Comparison of ENCODE assay signal across 8 cellular contexts in genomic region chr6:170529839-170530520, GRCh38. TPM values are rescaled to one million over a fixed set of nuclear protein-coding genes. Genes with fewer than 3 reads are reported as not detected.
DNase-seq lines count a peak whose midpoint lies in the region; ATAC-seq and TF ChIP-seq lines count a peak whose summit lies in the region.

No MANE protein-coding gene starts in this region.

- H3K4me3 Mint-ChIP-seq in Caco-2 (ENCODE audit: unreplicated experiment) (no peak overlapping the region), neural progenitor cell (peak overlapping the region; percentile 25)
- no peak overlapping the region for H3K4me3 Mint-ChIP-seq in activated T-cell treated with anti-CD3 and anti-CD28 coated beads, Interleukin-2, amount 50 U/mL, for 4 hours

- H3K79me2 ChIP-seq in PC-9 (ENCODE audit: low read depth) (no peaks in the 10 kb centered on the region), neural progenitor cell (ENCODE audit: low read depth) (no peaks in the 10 kb centered on the region)

- H3K4me1 ChIP-seq in Caco-2 (peaks cover 13% of the 10 kb centered on the region), PC-9 (replicated peaks; ENCODE audit: insufficient read depth) (no peaks in the 10 kb centered on the region), neural progenitor cell (no peaks in the 10 kb centered on the region), thyroid gland (no peaks in the 10 kb centered on the region)

- TF ChIP-seq POLR2A in thyroid gland (IDR thresholded peaks at IDR 0.05), result no peak

- peaks cover 3% of the 10 kb centered on the region; the same call in 1 of the 2 replicates for H3K36me3 ChIP-seq in Caco-2 (ENCODE audit: control insufficient read depth, insufficient read depth, low read length)
- peaks cover 2% of the 10 kb centered on the region; the same call in 1 of the 2 replicates for H3K36me3 ChIP-seq in PC-9 (ENCODE audit: low read depth)
- peaks cover 6% of the 10 kb centered on the region for H3K36me3 ChIP-seq in neural progenitor cell
- H3K36me3 ChIP-seq in thyroid gland, result peaks cover 12 to 16% of the 10 kb centered on the region in 2 donors

- H3K4me1 Mint-ChIP-seq in Caco-2 (ENCODE audit: low read depth, unreplicated experiment), result peaks cover 1% of the 10 kb centered on the region
- H3K4me1 Mint-ChIP-seq in activated T-cell treated with anti-CD3 and anti-CD28 coated beads, Interleukin-2, amount 50 U/mL, for 4 hours (ENCODE audit: low read depth), result no peaks in the 10 kb centered on the region
- H3K4me1 Mint-ChIP-seq in neural progenitor cell, result peaks cover 4% of the 10 kb centered on the region

- peaks cover 9% of the 10 kb centered on the region for H4K20me1 ChIP-seq in PC-9 (ENCODE audit: insufficient read depth)
- H4K20me1 ChIP-seq in neural progenitor cell (ENCODE audit: low read depth), result no peaks in the 10 kb centered on the region

- H2AFZ ChIP-seq in PC-9 (no peak overlapping the region), neural progenitor cell (replicated peaks) (no peak overlapping the region)

- H3K9me3 Mint-ChIP-seq in Caco-2 (ENCODE audit: unreplicated experiment) (no peaks in the 10 kb centered on the region), neural progenitor cell (no peaks in the 10 kb centered on the region)
- no peaks in the 10 kb centered on the region for H3K9me3 Mint-ChIP-seq in activated T-cell treated with anti-CD3 and anti-CD28 coated beads, Interleukin-2, amount 50 U/mL, for 4 hours

- no peaks in the 10 kb centered on the region for H3K27me3 Mint-ChIP-seq in Caco-2 (ENCODE audit: insufficient read depth, unreplicated experiment)
- H3K27me3 Mint-ChIP-seq in activated T-cell treated with anti-CD3 and anti-CD28 coated beads, Interleukin-2, amount 50 U/mL, for 4 hours (ENCODE audit: low read depth), result no peaks in the 10 kb centered on the region
- no peaks in the 10 kb centered on the region for H3K27me3 Mint-ChIP-seq in neural progenitor cell (ENCODE audit: insufficient read depth, low read depth)

- H3K9me3 ChIP-seq in Caco-2, result no peaks in the 10 kb centered on the region; the same call in 1 of the 2 replicates
- no peaks in the 10 kb centered on the region for H3K9me3 ChIP-seq in PC-9 (ENCODE audit: insufficient read depth, low read depth)
- no peaks in the 10 kb centered on the region for H3K9me3 ChIP-seq in neural progenitor cell (ENCODE audit: low read depth)
- no peaks in the 10 kb centered on the region for H3K9me3 ChIP-seq in thyroid gland

- 60 to 61% methylated on average over 7 of the region's 7 CpGs for WGBS in thyroid gland, 2 donors

- H3K9me2 ChIP-seq in PC-9 (ENCODE audit: insufficient read depth), result no peaks in the 10 kb centered on the region

- H3K27ac Mint-ChIP-seq in Caco-2 (ENCODE audit: unreplicated experiment) (no peak overlapping the region), neural progenitor cell (no peak overlapping the region)

- no TSS peak for BruUV-seq in Caco-2 (replicated peaks; lab: Mats Ljungman, UMichigan)
- BruUV-seq in PC-9 (replicated peaks; lab: Mats Ljungman, UMichigan), result no TSS peak

- H3F3A ChIP-seq in PC-9 (ENCODE audit: insufficient read depth, low read depth) (peaks cover 27% of the 10 kb centered on the region; the same call in 1 of the 2 replicates), neural progenitor cell (ENCODE audit: low read depth) (peaks cover 13% of the 10 kb centered on the region)

- H3K27ac ChIP-seq in PC-9, result no peak overlapping the region
- no peak overlapping the region for H3K27ac ChIP-seq in neural progenitor cell
- H3K27ac ChIP-seq in thyroid gland, result no peak overlapping the region

- H3K4me2 ChIP-seq in PC-9 (no peak overlapping the region), neural progenitor cell (no peak overlapping the region)

- H3K36me3 Mint-ChIP-seq in Caco-2 (ENCODE audit: insufficient read depth, unreplicated experiment), result peaks cover 22% of the 10 kb centered on the region
- H3K36me3 Mint-ChIP-seq in activated T-cell treated with anti-CD3 and anti-CD28 coated beads, Interleukin-2, amount 50 U/mL, for 4 hours (ENCODE audit: insufficient read depth), result peaks cover 8% of the 10 kb centered on the region
- peaks cover 3% of the 10 kb centered on the region for H3K36me3 Mint-ChIP-seq in neural progenitor cell

- TF ChIP-seq CTCF in Caco-2 (IDR thresholded peaks at IDR 0.05; ENCODE audit: insufficient read depth in 1 of 2, low read depth in 1 of 2, low read length in 1 of 2, severe bottlenecking in 1 of 2, unreplicated experiment in 1 of 2) (peak; percentile 77 to 91), GM20000 (IDR thresholded peaks at IDR 0.05; ENCODE audit: extremely low read depth, missing control alignments) (peak; percentile 56), PC-9 (conservative IDR thresholded peaks at IDR 0.05) (peak; percentile 86), fibroblast of mammary gland (conservative IDR thresholded peaks at IDR 0.05; ENCODE audit: control insufficient read depth, insufficient read depth, low read depth, low read length) (peak; percentile 97), neural progenitor cell (IDR thresholded peaks at IDR 0.05) (peak; percentile 93), thyroid gland (IDR thresholded peaks at IDR 0.05) (peak; percentile 68 to 91 (median 82))

- H3K4me3 ChIP-seq in Caco-2 (ENCODE audit: low read depth, low read length) (no peak overlapping the region), PC-9 (no peak overlapping the region), fibroblast of mammary gland (ENCODE audit: control insufficient read depth, low read depth, low read length) (no peak overlapping the region), neural progenitor cell (no peak overlapping the region), thyroid gland (replicated peaks in 1 of 3) (no peak overlapping the region)

- H3K9ac ChIP-seq in neural progenitor cell, result no peak overlapping the region

- H3K27me3 ChIP-seq in Caco-2 (replicated peaks; ENCODE audit: control insufficient read depth, insufficient read depth, low read length) (no peaks in the 10 kb centered on the region), PC-9 (ENCODE audit: insufficient read depth, low read depth) (no peaks in the 10 kb centered on the region), neural progenitor cell (no peaks in the 10 kb centered on the region), thyroid gland (no peaks in the 10 kb centered on the region)

- peak; percentile 69 to 74 for DNase-seq in Caco-2
- peak; percentile 72 for DNase-seq in GM20000 (ENCODE audit: low spot score)
- peak in 61 of 76 experiments; percentile 12 to 75 (median 49) for DNase-seq in HUDEP-2 (lab: John Stamatoyannopoulos, UW; ENCODE audit: unreplicated experiment in 76 of 76)
- peak; percentile 45 to 49 for DNase-seq in PC-9
- DNase-seq in activated T-cell treated with anti-CD3 and anti-CD28 coated beads, Interleukin-2, amount 50 U/mL, for 4 hours, result peak; percentile 57
- DNase-seq in fibroblast of mammary gland (ENCODE audit: low read depth), result peak; percentile 77
- DNase-seq in neural progenitor cell (ENCODE audit: low spot score), result peak; percentile 84
- DNase-seq in thyroid gland, result peak; percentile 80 to 83

- CTCF ChIA-PET in Caco-2 (lab: Charles Lee), result interaction anchor here (0.8 to 1.1 kb wide), 2 partner anchors 13 to 720 kb away, joined by 3 to 4 read pairs; no protein-coding TSS in a partner anchor
- CTCF ChIA-PET in PC-9 (lab: Charles Lee), result interaction anchor here (0.6 to 0.8 kb wide), 2 partner anchors 740 to 757 kb away, joined by 3 to 6 read pairs; no protein-coding TSS in a partner anchor

- peak; percentile 78 to 82 for ATAC-seq in activated T-cell treated with anti-CD3 and anti-CD28 coated beads, Interleukin-2, amount 50 U/mL, for 4 hours

- POLR2A ChIA-PET in Caco-2 (lab: Charles Lee) (no interaction called here), PC-9 (lab: Charles Lee; ENCODE audit: unreplicated experiment) (interaction anchor here (0.5 kb wide), 1 partner anchor 813 kb away, joined by 7 read pairs; no protein-coding TSS in a partner anchor)

- intact Hi-C loops in Caco-2 (cut with micrococcal nuclease; ENCODE audit: unreplicated experiment) (loop anchor here (1.0 to 5.0 kb wide), 4 partner anchors 699 to 1635 kb away; no protein-coding TSS in a partner anchor), PC-9 (cut with micrococcal nuclease; ENCODE audit: unreplicated experiment) (loop anchor here (1.0 to 5.0 kb wide), 3 partner anchors 740 to 1633 kb away; no protein-coding TSS in a partner anchor), thyroid gland (cut with DNase I) (loop anchor here (5.0 to 10.0 kb wide), 2 partner anchors 575 to 698 kb away; no protein-coding TSS in a partner anchor)

RNA-seq across cellular contexts. Expression of gene PSMB1, which starts 23.1 kb away (rescaled TPM):
- total RNA-seq in Caco-2 (2022), result 234 and 235 TPM in 2 replicates
- total RNA-seq in PC-9 (2021), result 140 and 169 TPM in 2 replicates
- 100 to 1,000 TPM; 362 to 424 (median 382) TPM for total RNA-seq in activated T-cell treated with anti-CD3 and anti-CD28 coated beads, Interleukin-2, amount 50 U/mL, for 4 hours
- 300 and 420 TPM in 2 replicates for total RNA-seq in neural progenitor cell (ENCODE audit: low replicate concordance)
- 100 to 1,000 TPM; 227 to 320 (median 275) TPM for total RNA-seq in thyroid gland

RNA-seq across cellular contexts. Expression of gene TBP, which starts 24.2 kb away (rescaled TPM):
- total RNA-seq in Caco-2 (2022), result 20.8 and 23.7 TPM in 2 replicates
- total RNA-seq in PC-9 (2021), result 10.6 and 11.2 TPM in 2 replicates
- 10 to 100 TPM; 26.6 to 33.2 (median 29.7) TPM for total RNA-seq in activated T-cell treated with anti-CD3 and anti-CD28 coated beads, Interleukin-2, amount 50 U/mL, for 4 hours
- 23.0 and 27.1 TPM in 2 replicates for total RNA-seq in neural progenitor cell (ENCODE audit: low replicate concordance)
- total RNA-seq in thyroid gland, result 10 to 100 TPM; 16.4 to 23.0 (median 19.1) TPM

RNA-seq across cellular contexts. Expression of gene PDCD2, which starts 54.5 kb away (rescaled TPM):
- total RNA-seq in Caco-2 (2022) (73.0 and 74.4 TPM in 2 replicates), PC-9 (2021) (43.1 and 51.7 TPM in 2 replicates), neural progenitor cell (ENCODE audit: low replicate concordance) (95.9 and 96.4 TPM in 2 replicates), thyroid gland (100 to 1,000 TPM in 1 of 4 donors, 10 to 100 TPM in 3; 53.6 to 105 (median 82.9) TPM)
- 100 to 1,000 TPM; 139 to 165 (median 139) TPM for total RNA-seq in activated T-cell treated with anti-CD3 and anti-CD28 coated beads, Interleukin-2, amount 50 U/mL, for 4 hours
